8 cellular contexts compared by ENCODE assay signal in genomic region chr6:161029195-161029809, GRCh38. TPM values are rescaled to one million over a fixed set of nuclear protein-coding genes. Genes with fewer than 3 reads are reported as not detected.
DNase-seq lines count a peak whose midpoint lies in the region; ATAC-seq, FAIRE-seq and TF ChIP-seq lines count a peak whose summit lies in the region.

No MANE protein-coding gene starts in this region.

- H3K4me3 ChIP-seq in MM.1S (ENCODE audit: low read length), result no peak overlapping the region
- H3K4me3 ChIP-seq in hepatocyte, result no peak overlapping the region

- FAIRE-seq in GM12891 (lab: Jason Lieb, UNC) (peak; percentile 96), D721Med (lab: Jason Lieb, UNC) (no peak)

- H3K9me2 ChIP-seq in MM.1S (replicated peaks; ENCODE audit: insufficient read depth, low read length), result no peaks in the 10 kb centered on the region
- H3K9me2 ChIP-seq in hepatocyte (replicated peaks; ENCODE audit: insufficient read depth), result no peaks in the 10 kb centered on the region

- WGBS in hepatocyte (ENCODE audit: low lambda C conversion rate, missing lambda C conversion rate), result 81% methylated on average over 8 of the region's 8 CpGs

- no peaks in the 10 kb centered on the region for H3K36me3 ChIP-seq in MM.1S (replicated peaks; ENCODE audit: insufficient read depth, low read length)
- H3K36me3 ChIP-seq in hepatocyte (replicated peaks; ENCODE audit: insufficient read depth, low read depth), result no peaks in the 10 kb centered on the region

- peak; percentile 84 for ATAC-seq in GM21786 (IDR thresholded peaks at IDR 0.05; ENCODE audit: unreplicated experiment)

- H3K4me1 ChIP-seq in MM.1S (ENCODE audit: low read length), result 0 out of 2 replicates have a peak, but pooled peaks cover 4% of the 10 kb centered on the region
- no peaks in the 10 kb centered on the region for H3K4me1 ChIP-seq in hepatocyte (ENCODE audit: insufficient read depth)

- H2AFZ ChIP-seq in MM.1S (ENCODE audit: low read length), result no peak overlapping the region
- no peak overlapping the region for H2AFZ ChIP-seq in hepatocyte

- DNase-seq in GM12891 (ENCODE audit: insufficient read length, low spot score) (no peak), MM.1S (peak; percentile 8), hepatocyte (ENCODE audit: low spot score) (no peak), D721Med (ENCODE audit: insufficient read length, low spot score) (no peak), DMS79 treated with DMSO at 0.1 percent for 48 hours (lab: John Stamatoyannopoulos, UW) (no peak), NCI-H187 (lab: John Stamatoyannopoulos, UW) (no peak), NCI-H69 (lab: John Stamatoyannopoulos, UW) (no peak)

- no peaks in the 10 kb centered on the region for H3F3A ChIP-seq in MM.1S (ENCODE audit: insufficient read depth, low read length)

- H3K9me3 ChIP-seq in MM.1S (replicated peaks; ENCODE audit: insufficient read depth, low read length), result no peaks in the 10 kb centered on the region
- no peaks in the 10 kb centered on the region for H3K9me3 ChIP-seq in hepatocyte (ENCODE audit: low read depth)

- no peak overlapping the region for H3K4me2 ChIP-seq in MM.1S (ENCODE audit: low read depth, low read length)
- no peak overlapping the region for H3K4me2 ChIP-seq in hepatocyte

- H3K9ac ChIP-seq in MM.1S (ENCODE audit: low read length), result no peak overlapping the region

- TF ChIP-seq POLR2A in GM12891 (IDR thresholded peaks at IDR 0.05; ENCODE audit: low read depth, low read length), result no peak

- no peak overlapping the region for H3K27ac ChIP-seq in MM.1S (ENCODE audit: low read length)
- peak overlapping the region; percentile 17 for H3K27ac ChIP-seq in hepatocyte

- TF ChIP-seq CTCF in MM.1S (IDR thresholded peaks at IDR 0.05; ENCODE audit: low read length), result no peak
- TF ChIP-seq CTCF in hepatocyte (IDR thresholded peaks at IDR 0.05; ENCODE audit: poor library complexity), result no peak
- no peak for TF ChIP-seq CTCF in D721Med (IDR thresholded peaks at IDR 0.05; ENCODE audit: insufficient read depth, missing control alignments)

- peaks cover 68% of the 10 kb centered on the region for H3K79me2 ChIP-seq in MM.1S (ENCODE audit: low read length)
- peaks cover 72% of the 10 kb centered on the region for H3K79me2 ChIP-seq in hepatocyte

- H4K20me1 ChIP-seq in MM.1S (ENCODE audit: insufficient read depth, low read length) (no peaks in the 10 kb centered on the region), hepatocyte (ENCODE audit: insufficient read depth, poor library complexity, severe bottlenecking) (no peaks in the 10 kb centered on the region)

- no peaks in the 10 kb centered on the region for H3K27me3 ChIP-seq in MM.1S (replicated peaks; ENCODE audit: insufficient read depth, low read length)
- H3K27me3 ChIP-seq in hepatocyte, result no peaks in the 10 kb centered on the region

TF ChIP-seq in GM12891, 5 proteins besides CTCF, POLR2A, EP300 and RAD21:
- no peak for TF ChIP-seq PAX5 (IDR thresholded peaks at IDR 0.05; ENCODE audit: insufficient read depth, low read length, severe bottlenecking)
- no peak for TF ChIP-seq SPI1 (IDR thresholded peaks at IDR 0.05; ENCODE audit: low read depth, low read length)
- no peak for TF ChIP-seq TAF1 (IDR thresholded peaks at IDR 0.05; ENCODE audit: low read depth, low read length)
- no peak for TF ChIP-seq POLR2AphosphoS5 (IDR thresholded peaks at IDR 0.05; ENCODE audit: low read depth, low read length)
- TF ChIP-seq POU2F2 (IDR thresholded peaks at IDR 0.05; ENCODE audit: low read depth, low read length), result no peak

RNA-seq across cellular contexts. Expression of gene MAP3K4, which starts 37.7 kb away (rescaled TPM):
- polyA plus RNA-seq in GM12891 (2012; ENCODE audit: low read depth, missing spikeins), result 10.2 TPM
- total RNA-seq in hepatocyte, result 18.1 and 21.5 TPM in 2 replicates
- 10.9 and 13.8 TPM in 2 replicates for polyA plus RNA-seq in hepatocyte
